ENCODE assay signal across 12 cellular contexts in genomic region chr11:68374531-68374930, GRCh38.
DNase-seq lines count a peak whose midpoint lies in the region; ATAC-seq and TF ChIP-seq lines count a peak whose summit lies in the region.
"Had no signal": no experiment of that assay in that cellular context is flagged by ENCODE, and none has a peak within 500 bp of the region (broad histone marks: within the 10 kb centered on the region; RNA-seq: fewer than 3 reads in every experiment).

No MANE protein-coding gene starts in this region.

- TF ChIP-seq CTCF in AG10803 (conservative IDR thresholded peaks at IDR 0.05; ENCODE audit: low read length) (no peak), Peyer's patch (IDR thresholded peaks at IDR 0.05) (no peak), fibroblast of lung (conservative IDR thresholded peaks at IDR 0.05 in 1 of 2, IDR thresholded peaks at IDR 0.05 in 1 of 2; ENCODE audit: low read depth in 1 of 2, low read length in 2 of 2) (no peak), prostate gland (IDR thresholded peaks at IDR 0.05) (no peak)
- TF ChIP-seq CTCF in activated CD8-positive, alpha-beta T cell treated with anti-CD3 and anti-CD28 coated beads for 36 hours (IDR thresholded peaks at IDR 0.05), result no peak

- peaks cover 0 to 10% (median 0%) of the 10 kb centered on the region in 3 donors for H3K36me3 ChIP-seq in Peyer's patch
- no peaks in the 10 kb centered on the region for H3K36me3 ChIP-seq in fibroblast of lung (ENCODE audit: control insufficient read depth, insufficient read depth, low read length)
- no peaks in the 10 kb centered on the region for H3K36me3 ChIP-seq in prostate gland

- H3K4me3 ChIP-seq in AG10803 (ENCODE audit: low read length) (no peak overlapping the region), Peyer's patch (no peak overlapping the region), fibroblast of lung (replicated peaks in 1 of 4; ENCODE audit: control extremely low read depth in 1 of 4, insufficient read depth in 1 of 4, low read depth in 3 of 4, low read length in 4 of 4) (no peak overlapping the region), prostate gland (no peak overlapping the region)

- no peaks in the 10 kb centered on the region for H3K36me3 Mint-ChIP-seq in activated CD8-positive, alpha-beta T cell treated with anti-CD3 and anti-CD28 coated beads for 36 hours (ENCODE audit: low read depth)
- H3K36me3 Mint-ChIP-seq: natural killer cell treated with Interleukin-12 subunit alpha and Interleukin-12 subunit beta and Interleukin-15 and Interleukin-18, amount 100 ng/mL, for 72 hours had no signal

- DNase-seq in AG10803 (ENCODE audit: low read depth) (peak; percentile 38), Peyer's patch (no peak), fibroblast of lung (ENCODE audit: low read depth in 2 of 2) (no peak), prostate gland (ENCODE audit: low spot score) (no peak), amniotic stem cell (lab: John Stamatoyannopoulos, UW) (no peak)
- DNase-seq in stimulated activated CD4-positive, alpha-beta T cell treated with anti-CD3 and anti-CD28 coated beads, Interleukin-1b, Interleukin-23, amount 100 ng/mL, for 48 hours, result no peak
- no peak for DNase-seq in activated CD8-positive, alpha-beta T cell treated with anti-CD3 and anti-CD28 coated beads for 36 hours
- DNase-seq: activated CD4-positive, alpha-beta memory T cell treated with anti-CD3 and anti-CD28 coated beads, Interleukin-2, amount 10 ng/mL, durations not matched to agents 7 days and 5 days; NCI-H2029 treated with DMSO at 0.1 percent for 48 hours; stimulated activated naive CD8-positive, alpha-beta T cell treated with anti-CD3 and anti-CD28 coated beads, Interleukin-15, amount 100 ng/mL, for 72 hours had no signal

- H2AFZ ChIP-seq in fibroblast of lung (ENCODE audit: low read length), result no peak overlapping the region

- no peaks in the 10 kb centered on the region for H3K79me2 ChIP-seq in fibroblast of lung (ENCODE audit: control insufficient read depth, insufficient read depth, low read length)

- H3K27ac Mint-ChIP-seq in activated CD8-positive, alpha-beta T cell treated with anti-CD3 and anti-CD28 coated beads for 36 hours, result no peak overlapping the region
- H3K27ac Mint-ChIP-seq: activated CD4-positive, alpha-beta memory T cell treated with anti-CD3 and anti-CD28 coated beads, Interleukin-2, amount 10 ng/mL, durations not matched to agents 7 days and 5 days; natural killer cell treated with Interleukin-12 subunit alpha and Interleukin-12 subunit beta and Interleukin-15 and Interleukin-18, amount 100 ng/mL, for 72 hours had no signal

- H3K9me3 ChIP-seq in Peyer's patch, result no peaks in the 10 kb centered on the region
- no peaks in the 10 kb centered on the region for H3K9me3 ChIP-seq in fibroblast of lung (ENCODE audit: control insufficient read depth, insufficient read depth, low read depth, low read length)
- no peaks in the 10 kb centered on the region for H3K9me3 ChIP-seq in prostate gland

- H3K27ac ChIP-seq in Peyer's patch (peak overlapping the region in 3 of 4 donors; percentile 57 to 83 (median 73)), fibroblast of lung (ENCODE audit: insufficient read depth, low read length) (peak overlapping the region; percentile 71), prostate gland (peak overlapping the region; percentile 73 to 83)

- TF ChIP-seq POLR2A in Peyer's patch (IDR thresholded peaks at IDR 0.05) (no peak), prostate gland (IDR thresholded peaks at IDR 0.05) (no peak)

- ATAC-seq in HG02884 (IDR thresholded peaks at IDR 0.05; ENCODE audit: unreplicated experiment), result no peak
- no peak for ATAC-seq in activated CD8-positive, alpha-beta T cell treated with anti-CD3 and anti-CD28 coated beads for 36 hours
- ATAC-seq: natural killer cell treated with Interleukin-12 subunit alpha and Interleukin-12 subunit beta and Interleukin-15 and Interleukin-18, amount 100 ng/mL, for 72 hours; stimulated activated naive CD8-positive, alpha-beta T cell treated with anti-CD3 and anti-CD28 coated beads, Interleukin-15, amount 100 ng/mL, for 72 hours had no signal

- H3K27me3 Mint-ChIP-seq in activated CD8-positive, alpha-beta T cell treated with anti-CD3 and anti-CD28 coated beads for 36 hours, result no peaks in the 10 kb centered on the region
- H3K27me3 Mint-ChIP-seq: activated CD4-positive, alpha-beta memory T cell treated with anti-CD3 and anti-CD28 coated beads, Interleukin-2, amount 10 ng/mL, durations not matched to agents 7 days and 5 days had no signal

- H3K4me2 ChIP-seq in fibroblast of lung (ENCODE audit: extremely low read depth, insufficient read depth, low read length), result peak overlapping the region; percentile 45

- H3K9ac ChIP-seq in fibroblast of lung (ENCODE audit: insufficient read depth, low read length), result no peak overlapping the region

- intact Hi-C loops in prostate gland (cut with DNase I), result no loop called here
- intact Hi-C loops in activated CD8-positive, alpha-beta T cell treated with anti-CD3 and anti-CD28 coated beads for 36 hours (cut with micrococcal nuclease), result no loop called here

- POLR2A ChIA-PET in activated CD8-positive, alpha-beta T cell treated with anti-CD3 and anti-CD28 coated beads for 36 hours (lab: Charles Lee), result no interaction called here

- H4K20me1 ChIP-seq in fibroblast of lung (ENCODE audit: control insufficient read depth, extremely low read depth, insufficient read depth, low read length), result no peaks in the 10 kb centered on the region

- WGBS in prostate gland, result 40% methylated on average over 12 of the region's 12 CpGs

- CTCF ChIA-PET in activated CD8-positive, alpha-beta T cell treated with anti-CD3 and anti-CD28 coated beads for 36 hours (lab: Charles Lee), result interaction anchor here (1.6 kb wide), 1 partner anchor 77 kb away, joined by 4 read pairs; no protein-coding TSS in a partner anchor

- no peaks in the 10 kb centered on the region for H3K9me3 Mint-ChIP-seq in activated CD8-positive, alpha-beta T cell treated with anti-CD3 and anti-CD28 coated beads for 36 hours
- H3K9me3 Mint-ChIP-seq: activated CD4-positive, alpha-beta memory T cell treated with anti-CD3 and anti-CD28 coated beads, Interleukin-2, amount 10 ng/mL, durations not matched to agents 7 days and 5 days; natural killer cell treated with Interleukin-12 subunit alpha and Interleukin-12 subunit beta and Interleukin-15 and Interleukin-18, amount 100 ng/mL, for 72 hours had no signal

- no peak overlapping the region for H3K4me3 Mint-ChIP-seq in activated CD8-positive, alpha-beta T cell treated with anti-CD3 and anti-CD28 coated beads for 36 hours
- H3K4me3 Mint-ChIP-seq: activated CD4-positive, alpha-beta memory T cell treated with anti-CD3 and anti-CD28 coated beads, Interleukin-2, amount 10 ng/mL, durations not matched to agents 7 days and 5 days; natural killer cell treated with Interleukin-12 subunit alpha and Interleukin-12 subunit beta and Interleukin-15 and Interleukin-18, amount 100 ng/mL, for 72 hours; stimulated activated naive CD8-positive, alpha-beta T cell treated with anti-CD3 and anti-CD28 coated beads, Interleukin-15, amount 100 ng/mL, for 72 hours had no signal

- H3K4me1 Mint-ChIP-seq in activated CD8-positive, alpha-beta T cell treated with anti-CD3 and anti-CD28 coated beads for 36 hours (ENCODE audit: low read depth), result no peaks in the 10 kb centered on the region

- H3K4me1 ChIP-seq in Peyer's patch, result peaks cover 11 to 65% (median 16%) of the 10 kb centered on the region in 4 donors
- H3K4me1 ChIP-seq in fibroblast of lung (ENCODE audit: control insufficient read depth, extremely low read depth, insufficient read depth, low read length), result peaks cover 22% of the 10 kb centered on the region
- H3K4me1 ChIP-seq in prostate gland (replicated peaks), result peaks cover 29% of the 10 kb centered on the region

- H3K27me3 ChIP-seq in Peyer's patch, result no peaks in the 10 kb centered on the region
- H3K27me3 ChIP-seq in fibroblast of lung (ENCODE audit: control insufficient read depth, insufficient read depth, low read length), result no peaks in the 10 kb centered on the region
- no peaks in the 10 kb centered on the region for H3K27me3 ChIP-seq in prostate gland (replicated peaks; ENCODE audit: insufficient read depth)
